In genomic region chr10:8591619-8592018, GRCh38 we compare ENCODE assay signal across 25 cellular contexts.
"Had no signal": no experiment of that assay in that cellular context is flagged by ENCODE, and none has a peak within 500 bp of the region (broad histone marks: within the 10 kb centered on the region; RNA-seq: fewer than 3 reads in every experiment).

No MANE protein-coding gene starts in this region.

- H3K9me3 ChIP-seq: esophagus squamous epithelium, lower lobe of right lung, neutrophil, pancreas, right lobe of liver, thoracic aorta, tibial nerve, vagina had no signal

- H3K9me3 Mint-ChIP-seq: effector memory CD8-positive, alpha-beta T cell; immature natural killer cell; natural killer cell; stimulated activated effector memory CD8-positive, alpha-beta T cell treated with anti-CD3 and anti-CD28 coated beads, Interleukin-12 subunit alpha, Interleukin-12 subunit beta, amount 100 ng/mL, for 72 hours had no signal

- DNase-seq: cortex of kidney; effector memory CD8-positive, alpha-beta T cell; erythroblast; esophagus squamous epithelium; hypothalamus; immature natural killer cell; islet precursor cell; left ventricle myocardium superior; lower lobe of right lung; natural killer cell; pancreas; retina; right lobe of liver; stimulated activated CD4-positive, alpha-beta T cell treated with anti-CD3 and anti-CD28 coated beads, Interleukin-12 subunit alpha, Interleukin-12 subunit beta, amount 100 ng/mL, for 4 hours; stimulated activated CD4-positive, alpha-beta T cell treated with anti-CD3 and anti-CD28 coated beads, Interleukin-1b, Interleukin-23, amount 100 ng/mL, for 48 hours; stimulated activated CD4-positive, alpha-beta T cell treated with anti-CD3 and anti-CD28 coated beads, Interleukin-4, amount 100 ng/mL, for 24 hours; stimulated activated naive CD8-positive, alpha-beta T cell treated with anti-CD3 and anti-CD28 coated beads, Interleukin-15, Interleukin-2, amounts not matched to agents 100 U/mL and 50 U/mL, for 24 hours; substantia nigra had no signal

- H3K27ac ChIP-seq: esophagus squamous epithelium, lower lobe of right lung, neutrophil, pancreas, right lobe of liver, thoracic aorta, tibial nerve, vagina had no signal

- ATAC-seq: effector memory CD8-positive, alpha-beta T cell; left ventricle myocardium superior; lower lobe of right lung; natural killer cell; pancreas; right lobe of liver; stimulated activated effector memory CD8-positive, alpha-beta T cell treated with anti-CD3 and anti-CD28 coated beads, Interleukin-12 subunit alpha, Interleukin-12 subunit beta, amount 100 ng/mL, for 72 hours; stimulated activated naive CD8-positive, alpha-beta T cell treated with anti-CD3 and anti-CD28 coated beads, Interleukin-15, Interleukin-2, amounts not matched to agents 100 U/mL and 50 U/mL, for 24 hours had no signal

- H3K4me1 ChIP-seq: lower lobe of right lung, pancreas, right lobe of liver, tibial nerve, vagina had no signal

- H3K27me3 ChIP-seq: neutrophil, right lobe of liver, tibial nerve, vagina had no signal

- H3K36me3 Mint-ChIP-seq: immature natural killer cell; memory B cell; natural killer cell; stimulated activated effector memory CD8-positive, alpha-beta T cell treated with anti-CD3 and anti-CD28 coated beads, Interleukin-12 subunit alpha, Interleukin-12 subunit beta, amount 100 ng/mL, for 72 hours had no signal

- H3K4me3 Mint-ChIP-seq: effector memory CD8-positive, alpha-beta T cell; immature natural killer cell; memory B cell; natural killer cell; stimulated activated effector memory CD8-positive, alpha-beta T cell treated with anti-CD3 and anti-CD28 coated beads, Interleukin-12 subunit alpha, Interleukin-12 subunit beta, amount 100 ng/mL, for 72 hours had no signal

- H3K27me3 Mint-ChIP-seq: memory B cell had no signal

- H3K36me3 ChIP-seq: esophagus squamous epithelium, lower lobe of right lung, neutrophil, pancreas, right lobe of liver, thoracic aorta, tibial nerve, vagina had no signal

- H3K4me2 ChIP-seq: smooth muscle cell had no signal

- H3K4me1 Mint-ChIP-seq: immature natural killer cell, memory B cell, natural killer cell had no signal

- H3K4me3 ChIP-seq: esophagus squamous epithelium, lower lobe of right lung, pancreas, right lobe of liver, smooth muscle cell, thoracic aorta, tibial nerve, vagina had no signal

- H3K27ac Mint-ChIP-seq: effector memory CD8-positive, alpha-beta T cell; immature natural killer cell; memory B cell; natural killer cell; stimulated activated effector memory CD8-positive, alpha-beta T cell treated with anti-CD3 and anti-CD28 coated beads, Interleukin-12 subunit alpha, Interleukin-12 subunit beta, amount 100 ng/mL, for 72 hours had no signal
